In genomic region chr20:38447931-38448675, GRCh38 we compare ENCODE assay signal across 10 cellular contexts. TPM values are rescaled to one million over a fixed set of nuclear protein-coding genes. Genes with fewer than 3 reads are reported as not detected.
DNase-seq lines count a peak whose midpoint lies in the region; ATAC-seq and TF ChIP-seq lines count a peak whose summit lies in the region.
"Had no signal": no experiment of that assay in that cellular context is flagged by ENCODE, and none has a peak within 500 bp of the region (broad histone marks: within the 10 kb centered on the region; RNA-seq: fewer than 3 reads in every experiment).

No MANE protein-coding gene starts in this region.

- H3K9me3 Mint-ChIP-seq in activated T-helper 17 cell treated with anti-CD3 and anti-CD28 coated beads, Interleukin-2, amount 50 U/mL, for 72 hours: no peaks in the 10 kb centered on the region
- no peaks in the 10 kb centered on the region for H3K9me3 Mint-ChIP-seq in natural killer cell treated with Interleukin-12 subunit alpha and Interleukin-12 subunit beta and Interleukin-15 and Interleukin-18, amount 100 ng/mL, for 72 hours

- no peaks in the 10 kb centered on the region for H3K27me3 Mint-ChIP-seq in activated T-helper 17 cell treated with anti-CD3 and anti-CD28 coated beads, Interleukin-2, amount 50 U/mL, for 72 hours
- no peaks in the 10 kb centered on the region for H3K27me3 Mint-ChIP-seq in natural killer cell treated with Interleukin-12 subunit alpha and Interleukin-12 subunit beta and Interleukin-15 and Interleukin-18, amount 100 ng/mL, for 72 hours

- H3K4me3 ChIP-seq in GM12865 (ENCODE audit: low read depth, low read length): peak overlapping the region; percentile 83

- TF ChIP-seq CTCF in GM12865 (IDR thresholded peaks at IDR 0.05; ENCODE audit: insufficient read depth, low read depth, low read length, missing control alignments): peak; percentile 10

- H3K4me1 Mint-ChIP-seq in activated T-helper 17 cell treated with anti-CD3 and anti-CD28 coated beads, Interleukin-2, amount 50 U/mL, for 72 hours: peaks cover 6% of the 10 kb centered on the region
- H3K4me1 Mint-ChIP-seq in natural killer cell treated with Interleukin-12 subunit alpha and Interleukin-12 subunit beta and Interleukin-15 and Interleukin-18, amount 100 ng/mL, for 72 hours (ENCODE audit: low read depth in 2 of 2): peaks cover 20% of the 10 kb centered on the region in 2 donors

- H3K4me3 Mint-ChIP-seq in activated T-helper 17 cell treated with anti-CD3 and anti-CD28 coated beads, Interleukin-2, amount 50 U/mL, for 72 hours: peak overlapping the region; percentile 81
- H3K4me3 Mint-ChIP-seq in natural killer cell treated with Interleukin-12 subunit alpha and Interleukin-12 subunit beta and Interleukin-15 and Interleukin-18, amount 100 ng/mL, for 72 hours: peak overlapping the region; percentile 83

- peak overlapping the region; percentile 30 for H3K27ac Mint-ChIP-seq in activated T-helper 17 cell treated with anti-CD3 and anti-CD28 coated beads, Interleukin-2, amount 50 U/mL, for 72 hours
- peak overlapping the region; percentile 82 to 86 for H3K27ac Mint-ChIP-seq in natural killer cell treated with Interleukin-12 subunit alpha and Interleukin-12 subunit beta and Interleukin-15 and Interleukin-18, amount 100 ng/mL, for 72 hours

- ATAC-seq in activated T-helper 17 cell treated with anti-CD3 and anti-CD28 coated beads, Interleukin-2, amount 50 U/mL, for 72 hours (replicated peaks): no peak
- ATAC-seq in natural killer cell treated with Interleukin-12 subunit alpha and Interleukin-12 subunit beta and Interleukin-15 and Interleukin-18, amount 100 ng/mL, for 72 hours: no peak
- ATAC-seq in GM19452 (IDR thresholded peaks at IDR 0.05; ENCODE audit: unreplicated experiment): no peak
- ATAC-seq: gastrocnemius medialis had no signal

- DNase-seq in GM12865 (ENCODE audit: low read depth) (peak; percentile 67), HuH-7.5 (ENCODE audit: low spot score) (peak; percentile 45), NCI-H1436 treated with DMSO at 0.1 percent for 48 hours (lab: John Stamatoyannopoulos, UW) (no peak), kidney tubule cell (ENCODE audit: low spot score) (no peak)
- DNase-seq in natural killer cell treated with Interleukin-12 subunit alpha and Interleukin-12 subunit beta and Interleukin-15 and Interleukin-18, amount 100 ng/mL, for 72 hours (ENCODE audit: low spot score): no peak
- DNase-seq in activated CD4-positive, alpha-beta T cell treated with anti-CD3 and anti-CD28 coated beads, Interleukin-2, amount 50 U/mL, for 1 hour: no peak
- DNase-seq: gastrocnemius medialis, NCI-H1436 had no signal

- peaks cover 24% of the 10 kb centered on the region for H3K36me3 Mint-ChIP-seq in activated T-helper 17 cell treated with anti-CD3 and anti-CD28 coated beads, Interleukin-2, amount 50 U/mL, for 72 hours (ENCODE audit: low read depth)
- peaks cover 13% of the 10 kb centered on the region for H3K36me3 Mint-ChIP-seq in natural killer cell treated with Interleukin-12 subunit alpha and Interleukin-12 subunit beta and Interleukin-15 and Interleukin-18, amount 100 ng/mL, for 72 hours

RNA-seq across cellular contexts. Expression of gene SNHG17, which starts 13.0 kb away (rescaled TPM):
- total RNA-seq in activated T-helper 17 cell treated with anti-CD3 and anti-CD28 coated beads, Interleukin-2, amount 50 U/mL, for 72 hours: 100 to 1,000 TPM in 1 of 2 donors, 10 to 100 TPM in 1; 60.5 to 142 TPM
- total RNA-seq in natural killer cell treated with Interleukin-12 subunit alpha and Interleukin-12 subunit beta and Interleukin-15 and Interleukin-18, amount 100 ng/mL, for 72 hours: 100 to 1,000 TPM in 1 of 2 donors, 10 to 100 TPM in 1; 71.4 to 182 TPM

RNA-seq across cellular contexts. Expression of gene RALGAPB, which starts 24.5 kb away (rescaled TPM):
- total RNA-seq in activated T-helper 17 cell treated with anti-CD3 and anti-CD28 coated beads, Interleukin-2, amount 50 U/mL, for 72 hours: 10 to 100 TPM; 24.8 to 30.1 TPM
- total RNA-seq in natural killer cell treated with Interleukin-12 subunit alpha and Interleukin-12 subunit beta and Interleukin-15 and Interleukin-18, amount 100 ng/mL, for 72 hours: 10 to 100 TPM; 37.7 to 41.4 TPM

Comparison
In these comparisons a context has a peak if more than half of its experiments do, and no peak if none do; other contexts are left out.
1. DNase-seq: peak in GM12865 (single experiment) and HuH-7.5 (single experiment); none in natural killer cell treated with Interleukin-12 subunit alpha and Interleukin-12 subunit beta and Interleukin-15 and Interleukin-18, amount 100 ng/mL, for 72 hours (single experiment), NCI-H1436 treated with DMSO at 0.1 percent for 48 hours (single experiment), activated CD4-positive, alpha-beta T cell treated with anti-CD3 and anti-CD28 coated beads, Interleukin-2, amount 50 U/mL, for 1 hour (single experiment) and kidney tubule cell (single experiment).